Comparison of ENCODE assay signal across 1 cellular context in the genomic region with DNA sequence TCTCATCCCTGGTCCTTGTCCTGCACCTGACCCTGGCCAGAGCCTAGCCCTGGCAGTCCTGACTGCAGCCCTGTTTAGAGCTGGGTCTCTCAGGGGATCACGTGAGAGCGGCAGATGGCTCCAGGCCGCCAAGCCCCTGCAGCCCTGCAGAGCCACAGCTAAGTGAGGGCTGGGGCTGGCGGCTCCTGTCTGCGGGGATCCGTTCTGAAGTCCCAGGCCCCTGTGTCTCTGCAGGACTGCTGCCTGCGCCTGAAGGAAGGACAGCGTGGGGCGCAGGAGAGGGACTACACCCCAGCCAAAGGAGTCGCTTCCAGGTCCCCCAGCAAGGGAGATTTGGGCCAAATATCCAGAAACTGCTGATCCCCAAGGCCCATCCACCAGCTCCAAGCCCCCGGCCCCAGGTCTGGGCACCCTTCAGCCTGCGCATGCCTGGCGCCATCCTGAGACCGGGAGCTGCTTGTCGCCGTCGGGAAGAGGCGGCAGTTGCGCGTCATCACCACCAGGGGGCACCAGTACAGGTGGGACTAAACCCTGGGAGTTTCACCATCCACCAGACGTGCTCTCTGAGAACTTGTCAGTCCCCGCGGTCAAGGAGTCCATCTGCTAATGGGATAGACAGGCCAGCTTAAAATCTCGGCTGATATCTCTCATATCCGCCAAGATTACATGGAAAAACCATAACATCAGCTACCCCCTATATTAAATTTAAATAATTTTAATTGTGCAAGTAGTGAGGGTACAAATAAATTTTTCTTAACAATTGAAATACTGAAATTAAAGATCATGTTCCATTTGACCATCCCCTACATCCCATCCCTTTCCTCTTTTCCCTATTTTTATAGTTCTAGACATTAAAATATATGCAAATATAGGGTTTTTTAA.
TF ChIP-seq lines count a peak whose summit lies in the region.

No MANE protein-coding gene starts in this region.

TF ChIP-seq in IMR-90, 13 proteins besides CTCF, POLR2A, EP300 and RAD21:
- peak; percentile 42 for TF ChIP-seq RCOR1 (IDR thresholded peaks at IDR 0.05; ENCODE audit: insufficient replicate concordance, low read length)
- TF ChIP-seq BHLHE40 (IDR thresholded peaks at IDR 0.05; ENCODE audit: low read depth, low read length), result no peak
- TF ChIP-seq CEBPB (IDR thresholded peaks at IDR 0.05; ENCODE audit: low read depth, low read length), result 0 out of 2 replicates have a peak, but pooled peaks have one; percentile 15
- TF ChIP-seq SMC3 (IDR thresholded peaks at IDR 0.05; ENCODE audit: low read depth, low read length), result peak; percentile 45; the same call in 1 of the 2 replicates
- no peak for TF ChIP-seq RFX5 (IDR thresholded peaks at IDR 0.05; ENCODE audit: low read depth, low read length)
